In genomic region chr9:27818348-27818747, GRCh38 we compare ENCODE assay signal across 27 cellular contexts.
"Had no signal": no experiment of that assay in that cellular context is flagged by ENCODE, and none has a peak within 500 bp of the region (broad histone marks: within the 10 kb centered on the region; RNA-seq: fewer than 3 reads in every experiment).

No MANE protein-coding gene starts in this region.

- DNase-seq: activated B cell treated with CpG ODN at 0.5 μM for 24 hours; activated CD4-positive, alpha-beta memory T cell treated with anti-CD3 and anti-CD28 coated beads for 36 hours; activated CD4-positive, alpha-beta T cell treated with anti-CD3 and anti-CD28 coated beads for 4 hours; activated CD4-positive, alpha-beta T cell treated with anti-CD3 and anti-CD28 coated beads, Interleukin-2, amount 50 U/mL, for 1 hour; activated CD4-positive, CD25-positive, alpha-beta regulatory T cell treated with anti-CD3 and anti-CD28 coated beads, Interleukin-2, amount 50 U/mL, for 72 hours; activated CD8-positive, alpha-beta memory T cell treated with anti-CD3 and anti-CD28 coated beads for 24 hours; activated CD8-positive, alpha-beta memory T cell treated with anti-CD3 and anti-CD28 coated beads, Interleukin-2, amount 10 ng/mL, durations not matched to agents 7 days and 5 days; activated CD8-positive, alpha-beta memory T cell treated with anti-CD3 and anti-CD28 coated beads, Interleukin-2, amount 50 U/mL, for 48 hours; activated effector memory CD4-positive, alpha-beta T cell treated with Interleukin-2 at 50 U/mL for 16 hours; activated naive CD4-positive, alpha-beta T cell treated with anti-CD3 and anti-CD28 coated beads, Interleukin-2, amount 10 ng/mL, durations not matched to agents 7 days and 5 days; activated naive CD8-positive, alpha-beta T cell treated with anti-CD3 and anti-CD28 coated beads, Interleukin-2, amount 50 U/mL, for 24 hours; activated T-cell treated with anti-CD3 and anti-CD28 coated beads, Interleukin-2, amount 50 U/mL, for 48 hours; anterior cingulate cortex; caudate nucleus; cerebellar nuclear complex; NCI-H1092 treated with DMSO at 0.1 percent for 48 hours; NCI-H1694; NCI-H2029; NCI-H510A; NCI-H526; PC-9; SIG-M5; T-helper 1 cell; T-helper 2 cell; T-helper 9 cell had no signal

- ATAC-seq: activated CD8-positive, alpha-beta memory T cell treated with anti-CD3 and anti-CD28 coated beads, Interleukin-2, amount 10 ng/mL, durations not matched to agents 7 days and 5 days; activated naive CD8-positive, alpha-beta T cell treated with anti-CD3 and anti-CD28 coated beads, Interleukin-2, amount 50 U/mL, for 24 hours; K562; Right ventricle myocardium inferior had no signal
